8 cellular contexts compared by ENCODE assay signal in genomic region chr3:126357299-126358037, GRCh38. TPM values are rescaled to one million over a fixed set of nuclear protein-coding genes. Genes with fewer than 3 reads are reported as not detected.
A peak's percentile ranks its signal among the peaks of the same experiment; 100 is the strongest.
DNase-seq lines count a peak whose midpoint lies in the region; ATAC-seq and TF ChIP-seq lines count a peak whose summit lies in the region.

KLF15 (minus strand) TSS chr3:126357408; CDS start chr3:126352922, 4,486 bp downstream.

- H3K4me1 ChIP-seq in OCI-LY7 (ENCODE audit: insufficient read depth, low read length, poor library complexity, severe bottlenecking) (peaks cover 49% of the 10 kb centered on the region), muscle layer of colon (ENCODE audit: insufficient read depth, low read length) (peaks cover 9% of the 10 kb centered on the region)

- H3K36me3 ChIP-seq in OCI-LY7 (ENCODE audit: insufficient read depth, low read length) (no peaks in the 10 kb centered on the region), muscle layer of colon (ENCODE audit: insufficient read depth, low read length) (no peaks in the 10 kb centered on the region)

- no peaks in the 10 kb centered on the region for H3K9me2 ChIP-seq in OCI-LY7 (ENCODE audit: insufficient read depth, low read length)

- TF ChIP-seq CTCF in C4-2B (conservative IDR thresholded peaks at IDR 0.05): no peak
- no peak for TF ChIP-seq CTCF in OCI-LY7 (conservative IDR thresholded peaks at IDR 0.05; ENCODE audit: low read length)

- peak within 1 kb of the TSS; percentile 86 for H3K4me2 ChIP-seq in OCI-LY7 (ENCODE audit: low read length)

- peak within 1 kb of the TSS; percentile 73 for H2AFZ ChIP-seq in OCI-LY7 (ENCODE audit: low read length)

- POLR2A ChIA-PET in OCI-LY7 (lab: Charles Lee): interaction anchor here (0.5 to 0.7 kb wide), 2 partner anchors 162 to 282 kb away, joined by 3 to 9 read pairs; no protein-coding TSS in a partner anchor

- H4K20me1 ChIP-seq in OCI-LY7 (ENCODE audit: insufficient read depth, low read length): no peaks in the 10 kb centered on the region

- peak within 1 kb of the TSS; percentile 87 for H3K9ac ChIP-seq in muscle layer of colon (ENCODE audit: low read length)

- H3K27ac ChIP-seq in C4-2B (peak within 1 kb of the TSS; percentile 92), OCI-LY7 (ENCODE audit: low read depth, low read length, poor library complexity, severe bottlenecking) (peak within 1 kb of the TSS; percentile 67), muscle layer of colon (ENCODE audit: low read depth, low read length) (peak within 1 kb of the TSS; percentile 86)

- H3K9me3 ChIP-seq in OCI-LY7 (ENCODE audit: low read length) (no peaks in the 10 kb centered on the region), muscle layer of colon (ENCODE audit: low read length) (no peaks in the 10 kb centered on the region)

- peaks cover 0 to 6% of the 10 kb centered on the region in 2 donors for H3K27me3 ChIP-seq in muscle layer of colon (ENCODE audit: control insufficient read depth in 1 of 2, insufficient read depth in 2 of 2, low read length in 2 of 2)

- no TSS peak for BruUV-seq in OCI-LY7 (replicated peaks; lab: Mats Ljungman, UMichigan)

- DNase-seq in HK-2 (ENCODE audit: unreplicated experiment) (peak; percentile 80), OCI-LY7 (ENCODE audit: low spot score) (peak; percentile 91)
- peak; percentile 87 to 90 for DNase-seq in activated T-cell treated with anti-CD3 and anti-CD28 coated beads, Interleukin-2, amount 50 U/mL, for 48 hours
- DNase-seq in stimulated activated CD8-positive, alpha-beta memory T cell treated with anti-CD3 and anti-CD28 coated beads, Interleukin-4, amount 100 ng/mL, for 48 hours: peak; percentile 84

- intact Hi-C loops in OCI-LY7 (cut with micrococcal nuclease; ENCODE audit: unreplicated experiment): loop anchor here (5.0 to 10.0 kb wide), 3 partner anchors 120 to 763 kb away; partner anchors contain the start of genes OSBPL11 and ZXDC

- H3K4me3 ChIP-seq in OCI-LY7 (ENCODE audit: low read depth, low read length, poor library complexity, severe bottlenecking) (peak within 1 kb of the TSS; percentile 67), muscle layer of colon (ENCODE audit: low read depth in 1 of 2, low read length in 2 of 2) (peak within 1 kb of the TSS; percentile 80 to 81)

- H3K79me2 ChIP-seq in OCI-LY7 (ENCODE audit: insufficient read depth, low read depth, low read length): no peaks in the 10 kb centered on the region

- ATAC-seq in GM19455 (IDR thresholded peaks at IDR 0.05; ENCODE audit: unreplicated experiment) (peak; percentile 88), esophagus mucosa (peak; percentile 92)

- CTCF ChIA-PET in OCI-LY7 (lab: Charles Lee; ENCODE audit: unreplicated experiment): interaction anchor here (0.8 kb wide), 1 partner anchor 33 kb away, joined by 3 read pairs; no protein-coding TSS in a partner anchor

RNA-seq across cellular contexts. Expression of gene KLF15, which starts in this region (rescaled TPM):
- total RNA-seq in OCI-LY7 (2014; rRNA removed; shearing (Covaris generic)): 12.3 and 13.8 TPM in 2 replicates
- total RNA-seq in OCI-LY7 (2022): 26.4 and 35.0 TPM in 2 replicates
- 0.60 TPM for total RNA-seq in esophagus mucosa

Comparison
In these comparisons a context has a peak if more than half of its experiments do, and no peak if none do; other contexts are left out.
1. Peak in every context shown above with its lines: DNase-seq, ATAC-seq, H3K4me3 ChIP-seq and H3K27ac ChIP-seq.
2. Peak in ATAC-seq in esophagus mucosa; RNA of the gene not detected or under 1 TPM.